ENCODE assay signal across 27 cellular contexts in genomic region chr14:95258156-95258555, GRCh38.
"Had no signal": no experiment of that assay in that cellular context is flagged by ENCODE, and none has a peak within 500 bp of the region (broad histone marks: within the 10 kb centered on the region; RNA-seq: fewer than 3 reads in every experiment).

No MANE protein-coding gene starts in this region.

- H3K4me3 Mint-ChIP-seq: activated B cell treated with CpG ODN at 0.5 μM for 24 hours; activated CD8-positive, alpha-beta T cell treated with anti-CD3 and anti-CD28 coated beads for 36 hours; activated T-cell treated with anti-CD3 and anti-CD28 coated beads, Interleukin-2, amount 50 U/mL, for 4 hours; activated T-helper 17 cell treated with anti-CD3 and anti-CD28 coated beads, Interleukin-2, amount 50 U/mL, for 72 hours; naive thymus-derived CD8-positive, alpha-beta T cell; neural crest cell had no signal

- FAIRE-seq: bronchial epithelial cell had no signal

- H3K27ac Mint-ChIP-seq: activated B cell treated with CpG ODN at 0.5 μM for 24 hours; activated CD8-positive, alpha-beta T cell treated with anti-CD3 and anti-CD28 coated beads for 36 hours; activated naive CD4-positive, alpha-beta T cell treated with anti-CD3 and anti-CD28 coated beads, Interleukin-2, amount 50 U/mL, for 72 hours; activated T-helper 17 cell treated with anti-CD3 and anti-CD28 coated beads, Interleukin-2, amount 50 U/mL, for 72 hours; naive thymus-derived CD8-positive, alpha-beta T cell had no signal

- H3K36me3 Mint-ChIP-seq: activated naive CD4-positive, alpha-beta T cell treated with anti-CD3 and anti-CD28 coated beads, Interleukin-2, amount 50 U/mL, for 72 hours; naive thymus-derived CD8-positive, alpha-beta T cell had no signal

- H3K4me1 Mint-ChIP-seq: activated T-helper 17 cell treated with anti-CD3 and anti-CD28 coated beads, Interleukin-2, amount 50 U/mL, for 72 hours had no signal

- H3K9ac ChIP-seq: parathyroid adenoma had no signal

- H3K4me3 ChIP-seq: colonic mucosa, gastrocnemius medialis, hepatocyte, psoas muscle, spleen, testis, transverse colon, uterus had no signal

- H3K27me3 ChIP-seq: colonic mucosa, gastrocnemius medialis, hepatocyte, spleen, testis, transverse colon, uterus had no signal

- H3K79me2 ChIP-seq: parathyroid adenoma had no signal

- H3K4me1 ChIP-seq: parathyroid adenoma, uterus had no signal

- H3K9me3 Mint-ChIP-seq: activated B cell treated with CpG ODN at 0.5 μM for 24 hours; activated CD8-positive, alpha-beta T cell treated with anti-CD3 and anti-CD28 coated beads for 36 hours; activated naive CD4-positive, alpha-beta T cell treated with anti-CD3 and anti-CD28 coated beads, Interleukin-2, amount 50 U/mL, for 72 hours; activated T-cell treated with anti-CD3 and anti-CD28 coated beads, Interleukin-2, amount 50 U/mL, for 4 hours; activated T-helper 17 cell treated with anti-CD3 and anti-CD28 coated beads, Interleukin-2, amount 50 U/mL, for 72 hours; naive thymus-derived CD8-positive, alpha-beta T cell; neural crest cell had no signal

- H3K9me3 ChIP-seq: colonic mucosa, gastrocnemius medialis, psoas muscle, spleen, testis, transverse colon, uterus had no signal

- H3K4me2 ChIP-seq: hepatocyte had no signal

- H3K36me3 ChIP-seq: colonic mucosa, gastrocnemius medialis, spleen, transverse colon, uterus had no signal

- H3K27ac ChIP-seq: colonic mucosa, hepatocyte, parathyroid adenoma, psoas muscle, spleen, testis, transverse colon, uterus had no signal

- H3K27me3 Mint-ChIP-seq: activated B cell treated with CpG ODN at 0.5 μM for 24 hours had no signal

- H2AFZ ChIP-seq: hepatocyte, parathyroid adenoma had no signal

- ATAC-seq: activated CD8-positive, alpha-beta T cell treated with anti-CD3 and anti-CD28 coated beads for 36 hours; activated naive CD4-positive, alpha-beta T cell treated with anti-CD3 and anti-CD28 coated beads, Interleukin-2, amount 50 U/mL, for 72 hours; activated T-cell treated with anti-CD3 and anti-CD28 coated beads, Interleukin-2, amount 50 U/mL, for 4 hours; activated T-helper 17 cell treated with anti-CD3 and anti-CD28 coated beads, Interleukin-2, amount 50 U/mL, for 72 hours; gastrocnemius medialis; left ventricle myocardium superior; naive thymus-derived CD8-positive, alpha-beta T cell; psoas muscle; right cardiac atrium had no signal

- DNase-seq: activated B cell treated with CpG ODN at 0.5 μM for 24 hours; activated CD4-positive, alpha-beta T cell treated with anti-CD3 and anti-CD28 coated beads, Interleukin-2, amount 50 U/mL, for 1 hour; activated CD8-positive, alpha-beta T cell treated with anti-CD3 and anti-CD28 coated beads for 36 hours; activated T-cell treated with anti-CD3 and anti-CD28 coated beads, Interleukin-2, amount 50 U/mL, for 4 hours; colonic mucosa; effector CD8-positive, alpha-beta T cell; gastrocnemius medialis; glutamatergic neuron; left ventricle myocardium superior; midbrain; naive thymus-derived CD8-positive, alpha-beta T cell; occipital lobe; psoas muscle; right cardiac atrium; spleen; stimulated activated CD4-positive, alpha-beta T cell treated with anti-CD3 and anti-CD28 coated beads, Interleukin-2, amount 100 ng/mL, for 48 hours; stimulated activated naive CD4-positive, alpha-beta T cell treated with Interleukin-2 at 50 U/mL for 16 hours; T-helper 2 cell; testis; transverse colon; uterus had no signal
